Comparison of ENCODE assay signal across 8 cellular contexts in the genomic region with DNA sequence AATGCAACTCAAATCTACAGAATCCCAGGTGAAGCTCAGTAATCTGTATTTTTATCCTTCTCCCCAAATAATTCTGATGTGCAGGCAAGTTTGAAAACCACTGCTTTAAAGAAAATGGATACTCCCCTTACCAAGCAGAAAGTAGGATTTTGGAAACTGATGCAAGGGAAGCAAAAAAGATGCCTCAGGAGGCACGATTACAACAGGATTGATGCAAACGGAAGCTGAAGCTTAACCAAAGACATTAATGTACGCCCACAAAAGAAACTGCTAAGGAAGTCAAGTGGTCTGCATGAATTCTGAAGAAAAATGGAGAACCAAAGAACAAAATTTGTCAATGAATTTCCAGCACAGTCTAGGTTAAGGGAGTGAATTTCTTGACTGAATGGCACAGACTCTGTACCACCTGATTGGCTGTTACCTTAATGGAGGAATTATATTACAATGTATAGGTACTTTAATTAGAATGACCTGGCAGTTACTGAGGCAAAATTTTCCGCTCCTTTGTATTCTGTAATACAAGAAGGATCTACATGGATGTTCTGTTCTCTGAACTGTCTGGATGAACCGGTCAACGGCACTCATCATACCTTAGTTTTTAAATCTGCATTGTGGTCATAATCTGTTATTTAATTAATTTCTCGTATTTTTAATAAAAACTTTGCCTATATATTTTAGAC. TPM values are rescaled to one million over a fixed set of nuclear protein-coding genes. Genes with fewer than 3 reads are reported as not detected.
DNase-seq lines count a peak whose midpoint lies in the region; ATAC-seq, FAIRE-seq and TF ChIP-seq lines count a peak whose summit lies in the region.
"Not testable (repeated sequence)": the region's sequence is repeated elsewhere in the genome, so short reads cannot be mapped to it uniquely, and the experiment has no call there.

No MANE protein-coding gene starts in this region.

- H3K4me1 Mint-ChIP-seq in CD8-positive, alpha-beta T cell (ENCODE audit: low read depth); T-helper 1 cell treated with Interleukin-12 subunit alpha and Interleukin-12 subunit beta and Interleukin-4 antibody, amounts not matched to agents 30 μg/mL and 1 μg/mL, for 36 hours (ENCODE audit: low read depth); activated CD4-positive, alpha-beta memory T cell treated with anti-CD3 and anti-CD28 coated beads, Interleukin-2, amount 10 ng/mL, durations not matched to agents 7 days and 5 days; activated T-cell treated with anti-CD3 and anti-CD28 coated beads, Interleukin-2, amount 50 U/mL, for 24 hours (ENCODE audit: low read depth); activated naive CD8-positive, alpha-beta T cell (ENCODE audit: low read depth); stimulated activated naive CD8-positive, alpha-beta T cell treated with anti-CD3 and anti-CD28 coated beads, Interleukin-15, Interleukin-2, amounts not matched to agents 100 ng/mL and 50 ng/mL, for 24 hours (ENCODE audit: low read depth): not testable (repeated sequence)

- not testable (repeated sequence) for H3K9me3 ChIP-seq in CD8-positive, alpha-beta T cell (ENCODE audit: low read length); GM12878 (replicated peaks; ENCODE audit: control insufficient read depth, insufficient read depth, low read length); neutrophil

- H3K36me3 Mint-ChIP-seq in CD8-positive, alpha-beta T cell; T-helper 1 cell treated with Interleukin-12 subunit alpha and Interleukin-12 subunit beta and Interleukin-4 antibody, amounts not matched to agents 30 μg/mL and 1 μg/mL, for 36 hours (ENCODE audit: low read depth); activated CD4-positive, alpha-beta memory T cell treated with anti-CD3 and anti-CD28 coated beads, Interleukin-2, amount 10 ng/mL, durations not matched to agents 7 days and 5 days (ENCODE audit: low read depth); activated T-cell treated with anti-CD3 and anti-CD28 coated beads, Interleukin-2, amount 50 U/mL, for 24 hours (ENCODE audit: low read depth); activated naive CD8-positive, alpha-beta T cell; stimulated activated naive CD8-positive, alpha-beta T cell treated with anti-CD3 and anti-CD28 coated beads, Interleukin-15, Interleukin-2, amounts not matched to agents 100 ng/mL and 50 ng/mL, for 24 hours (ENCODE audit: low read depth): not testable (repeated sequence)

- DNase-seq in CD8-positive, alpha-beta T cell; activated CD4-positive, alpha-beta memory T cell treated with anti-CD3 and anti-CD28 coated beads, Interleukin-2, amount 10 ng/mL, durations not matched to agents 7 days and 5 days; activated T-cell treated with anti-CD3 and anti-CD28 coated beads, Interleukin-2, amount 50 U/mL, for 24 hours; GM12878 (ENCODE audit: low read depth, low spot score): not testable (repeated sequence)

- H4K20me1 ChIP-seq in GM12878 (ENCODE audit: control insufficient read depth, insufficient read depth), result not testable (repeated sequence)

- FAIRE-seq in GM12878 (lab: Jason Lieb, UNC), result not testable (repeated sequence)

- H3K4me3 Mint-ChIP-seq in CD8-positive, alpha-beta T cell; activated CD4-positive, alpha-beta memory T cell treated with anti-CD3 and anti-CD28 coated beads, Interleukin-2, amount 10 ng/mL, durations not matched to agents 7 days and 5 days; activated T-cell treated with anti-CD3 and anti-CD28 coated beads, Interleukin-2, amount 50 U/mL, for 24 hours; activated naive CD8-positive, alpha-beta T cell: not testable (repeated sequence)
- peak overlapping the region; percentile 21 for H3K4me3 Mint-ChIP-seq in T-helper 1 cell treated with Interleukin-12 subunit alpha and Interleukin-12 subunit beta and Interleukin-4 antibody, amounts not matched to agents 30 μg/mL and 1 μg/mL, for 36 hours
- H3K4me3 Mint-ChIP-seq in stimulated activated naive CD8-positive, alpha-beta T cell treated with anti-CD3 and anti-CD28 coated beads, Interleukin-15, Interleukin-2, amounts not matched to agents 100 ng/mL and 50 ng/mL, for 24 hours, result peak overlapping the region; percentile 47

- not testable (repeated sequence) for H3K4me3 ChIP-seq in CD8-positive, alpha-beta T cell (ENCODE audit: low read depth, low read length); GM12878; neutrophil (ENCODE audit: low read depth in 1 of 2, low read length in 1 of 2)

- not testable (repeated sequence) for H3K9ac ChIP-seq in GM12878 (ENCODE audit: control insufficient read depth, insufficient read depth, low read length)

- intact Hi-C loops in CD8-positive, alpha-beta T cell (cut with DNase I, micrococcal nuclease), result loop anchor here in 1 of 2 experiments (10.0 kb wide), 1 partner anchor 645 kb away; the partner anchor contains the start of gene TEX2
- intact Hi-C loops in GM12878 (cut with micrococcal nuclease; ENCODE audit: unreplicated experiment), result not testable (repeated sequence)

- not testable (repeated sequence) for TF ChIP-seq POLR2A in GM12878 (IDR thresholded peaks at IDR 0.05; ENCODE audit: low read depth, low read length)

- TF ChIP-seq CTCF in CD8-positive, alpha-beta T cell (IDR thresholded peaks at IDR 0.05); GM12878 (IDR thresholded peaks at IDR 0.05 in 2 of 3, conservative IDR thresholded peaks at IDR 0.05 in 1 of 3; ENCODE audit: control insufficient read depth in 2 of 3, extremely low read depth in 1 of 3, insufficient read depth in 1 of 3, low read depth in 3 of 3, low read length in 3 of 3); neutrophil (IDR thresholded peaks at IDR 0.05): not testable (repeated sequence)

- not testable (repeated sequence) for H3K27me3 ChIP-seq in CD8-positive, alpha-beta T cell (ENCODE audit: insufficient read depth, low read length); GM12878 (replicated peaks in 1 of 2; ENCODE audit: control insufficient read depth in 2 of 2, insufficient read depth in 2 of 2, low read length in 1 of 2); neutrophil

- not testable (repeated sequence) for H2AFZ ChIP-seq in GM12878 (ENCODE audit: control insufficient read depth, low read depth, low read length)

- H3K79me2 ChIP-seq in GM12878 (ENCODE audit: control insufficient read depth, insufficient read depth, low read length), result not testable (repeated sequence)

- not testable (repeated sequence) for ATAC-seq in CD8-positive, alpha-beta T cell; GM12878

- POLR2A ChIA-PET in CD8-positive, alpha-beta T cell (lab: Charles Lee); activated CD4-positive, alpha-beta memory T cell treated with anti-CD3 and anti-CD28 coated beads, Interleukin-2, amount 10 ng/mL, durations not matched to agents 7 days and 5 days (lab: Charles Lee); GM12878 (lab: Charles Lee): not testable (repeated sequence)

- CTCF ChIA-PET in CD8-positive, alpha-beta T cell (lab: Charles Lee); activated CD4-positive, alpha-beta memory T cell treated with anti-CD3 and anti-CD28 coated beads, Interleukin-2, amount 10 ng/mL, durations not matched to agents 7 days and 5 days (lab: Charles Lee); GM12878 (lab: Yijun Ruan, JAX): not testable (repeated sequence)

- not testable (repeated sequence) for H3K36me3 ChIP-seq in CD8-positive, alpha-beta T cell (ENCODE audit: insufficient read depth, low read length); GM12878 (ENCODE audit: control insufficient read depth in 2 of 2, insufficient read depth in 2 of 2, low read length in 1 of 2); neutrophil

- 84% methylated on average over 6 of the region's 7 CpGs for WGBS in GM12878 (ENCODE audit: insufficient coverage, insufficient replicate concordance, low lambda C conversion rate, missing lambda C conversion rate)

- RAD21 ChIA-PET in GM12878 (lab: Charles Lee; ENCODE audit: unreplicated experiment), result not testable (repeated sequence)

- not testable (repeated sequence) for H3K4me2 ChIP-seq in GM12878 (ENCODE audit: control insufficient read depth, insufficient read depth)

- H3K27me3 Mint-ChIP-seq in CD8-positive, alpha-beta T cell (ENCODE audit: low read depth); T-helper 1 cell treated with Interleukin-12 subunit alpha and Interleukin-12 subunit beta and Interleukin-4 antibody, amounts not matched to agents 30 μg/mL and 1 μg/mL, for 36 hours (ENCODE audit: low read depth); activated CD4-positive, alpha-beta memory T cell treated with anti-CD3 and anti-CD28 coated beads, Interleukin-2, amount 10 ng/mL, durations not matched to agents 7 days and 5 days; activated T-cell treated with anti-CD3 and anti-CD28 coated beads, Interleukin-2, amount 50 U/mL, for 24 hours; activated naive CD8-positive, alpha-beta T cell; stimulated activated naive CD8-positive, alpha-beta T cell treated with anti-CD3 and anti-CD28 coated beads, Interleukin-15, Interleukin-2, amounts not matched to agents 100 ng/mL and 50 ng/mL, for 24 hours: not testable (repeated sequence)

- TSS peak; percentile 83 for BruUV-seq in GM12878 (replicated peaks; lab: Mats Ljungman, UMichigan)

- not testable (repeated sequence) for H3K4me1 ChIP-seq in CD8-positive, alpha-beta T cell (ENCODE audit: insufficient read depth, low read length); GM12878 (ENCODE audit: control insufficient read depth, insufficient read depth, low read length)
- peaks cover 0 to 15% of the 10 kb centered on the region in 2 experiments for H3K4me1 ChIP-seq in neutrophil (ENCODE audit: control insufficient read depth in 1 of 2, insufficient read depth in 1 of 2, low read depth in 1 of 2, low read length in 1 of 2)

- H3K27ac ChIP-seq in CD8-positive, alpha-beta T cell (ENCODE audit: low read depth, low read length); GM12878 (ENCODE audit: control insufficient read depth, insufficient read depth): not testable (repeated sequence)
- H3K27ac ChIP-seq in neutrophil, result peak overlapping the region; percentile 68

- TF ChIP-seq EP300 in GM12878 (IDR thresholded peaks at IDR 0.05; ENCODE audit: borderline replicate concordance in 1 of 2, control insufficient read depth in 1 of 2, low read depth in 2 of 2, low read length in 2 of 2), result not testable (repeated sequence)

- TF ChIP-seq RAD21 in GM12878 (IDR thresholded peaks at IDR 0.05; ENCODE audit: insufficient read depth, low read depth, low read length), result not testable (repeated sequence)

- peak overlapping the region; percentile 73 for H3K27ac Mint-ChIP-seq in CD8-positive, alpha-beta T cell
- peak overlapping the region; percentile 70 for H3K27ac Mint-ChIP-seq in T-helper 1 cell treated with Interleukin-12 subunit alpha and Interleukin-12 subunit beta and Interleukin-4 antibody, amounts not matched to agents 30 μg/mL and 1 μg/mL, for 36 hours
- peak overlapping the region; percentile 7 for H3K27ac Mint-ChIP-seq in activated CD4-positive, alpha-beta memory T cell treated with anti-CD3 and anti-CD28 coated beads, Interleukin-2, amount 10 ng/mL, durations not matched to agents 7 days and 5 days
- peak overlapping the region; percentile 61 for H3K27ac Mint-ChIP-seq in activated T-cell treated with anti-CD3 and anti-CD28 coated beads, Interleukin-2, amount 50 U/mL, for 24 hours
- H3K27ac Mint-ChIP-seq in activated naive CD8-positive, alpha-beta T cell, result peak overlapping the region; percentile 54
- H3K27ac Mint-ChIP-seq in stimulated activated naive CD8-positive, alpha-beta T cell treated with anti-CD3 and anti-CD28 coated beads, Interleukin-15, Interleukin-2, amounts not matched to agents 100 ng/mL and 50 ng/mL, for 24 hours, result peak overlapping the region; percentile 85

- not testable (repeated sequence) for H3K9me3 Mint-ChIP-seq in CD8-positive, alpha-beta T cell; T-helper 1 cell treated with Interleukin-12 subunit alpha and Interleukin-12 subunit beta and Interleukin-4 antibody, amounts not matched to agents 30 μg/mL and 1 μg/mL, for 36 hours; activated CD4-positive, alpha-beta memory T cell treated with anti-CD3 and anti-CD28 coated beads, Interleukin-2, amount 10 ng/mL, durations not matched to agents 7 days and 5 days; activated T-cell treated with anti-CD3 and anti-CD28 coated beads, Interleukin-2, amount 50 U/mL, for 24 hours; activated naive CD8-positive, alpha-beta T cell (ENCODE audit: low read depth); stimulated activated naive CD8-positive, alpha-beta T cell treated with anti-CD3 and anti-CD28 coated beads, Interleukin-15, Interleukin-2, amounts not matched to agents 100 ng/mL and 50 ng/mL, for 24 hours

- SMC1A ChIA-PET in GM12878 (lab: Charles Lee; ENCODE audit: uncharacterized antibody, unreplicated experiment), result not testable (repeated sequence)

- in situ Hi-C loops in GM12878 (cut with MboI), result not testable (repeated sequence)

RNA-seq across cellular contexts. Expression of gene LRRC37A3, which starts 9.6 kb away (rescaled TPM):
- total RNA-seq in CD8-positive, alpha-beta T cell, result 1 to 10 TPM; 4.1 to 6.2 TPM
- total RNA-seq in activated CD4-positive, alpha-beta memory T cell treated with anti-CD3 and anti-CD28 coated beads, Interleukin-2, amount 10 ng/mL, durations not matched to agents 7 days and 5 days, result 10 to 100 TPM; 17.2 to 19.0 TPM
- total RNA-seq in GM12878 (2013; cell fraction: nucleolus; rRNA removed), result 74.7 and 84.4 TPM in 2 replicates
- total RNA-seq in GM12878 (2014; rRNA removed) (3.2 and 4.2 TPM in 2 replicates), GM12878 (2014; rRNA removed; fragmentation: Illumina TruSeq; extraction: Trizol) (8.7 and 9.8 TPM in 2 replicates), GM12878 (2021) (7.9 and 10.0 TPM in 2 replicates)
- 3.3 TPM for polyA plus RNA-seq in GM12878 (2011; ENCODE audit: low read depth)
- polyA plus RNA-seq in GM12878 (2011; rRNA removed) (4.3 and 7.9 TPM in 2 replicates), GM12878 (2014; fragmentation: Illumina TruSeq; extraction: Trizol) (1.9 and 2.5 TPM in 2 replicates), GM12878 (2014; fragmentation: Nextera tagmentation; extraction: Ambion mirVana) (under 1 TPM; 0.18 to 0.35 TPM), GM12878 (2014; rRNA removed) (1.5 and 4.8 TPM in 2 replicates), GM12878 (2016; fragmentation: Nextera tagmentation; extraction: Ambion mirVana) (1 to 10 TPM; 2.2 to 2.9 TPM)
- 2.9 and 4.1 TPM in 2 replicates for polyA plus RNA-seq in GM12878 (2011; cell fraction: cytosol; rRNA removed)
- polyA plus RNA-seq in GM12878 (2011; cell fraction: nucleus; rRNA removed), result 8.1 and 8.6 TPM in 2 replicates
- polyA plus RNA-seq in GM12878 (2012), result 2.7 and 3.5 TPM in 2 replicates
- polyA minus RNA-seq in GM12878 (2011; rRNA and poly(A)+ RNA removed), result 17.4 and 21.2 TPM in 2 replicates
- 2.1 and 5.5 TPM in 2 replicates for polyA minus RNA-seq in GM12878 (2011; cell fraction: cytosol; rRNA and poly(A)+ RNA removed)
- polyA minus RNA-seq in GM12878 (2011; cell fraction: nucleus; rRNA and poly(A)+ RNA removed), result 22.5 and 33.1 TPM in 2 replicates

Comparison
In these comparisons a context has a peak if more than half of its experiments do, and no peak if none do; other contexts are left out.
1. H3K27ac Mint-ChIP-seq: peak in every context shown above with its lines; median percentile 85 in stimulated activated naive CD8-positive, alpha-beta T cell treated with anti-CD3 and anti-CD28 coated beads, Interleukin-15, Interleukin-2, amounts not matched to agents 100 ng/mL and 50 ng/mL, for 24 hours; 73 in CD8-positive, alpha-beta T cell; 70 in T-helper 1 cell treated with Interleukin-12 subunit alpha and Interleukin-12 subunit beta and Interleukin-4 antibody, amounts not matched to agents 30 μg/mL and 1 μg/mL, for 36 hours; 61 in activated T-cell treated with anti-CD3 and anti-CD28 coated beads, Interleukin-2, amount 50 U/mL, for 24 hours; 54 in activated naive CD8-positive, alpha-beta T cell; 7 in activated CD4-positive, alpha-beta memory T cell treated with anti-CD3 and anti-CD28 coated beads, Interleukin-2, amount 10 ng/mL, durations not matched to agents 7 days and 5 days.